In genomic region chr1:244761279-244761678, GRCh38 we compare ENCODE assay signal across 26 cellular contexts.
DNase-seq lines count a peak whose midpoint lies in the region; ATAC-seq and TF ChIP-seq lines count a peak whose summit lies in the region.
"Had no signal": no experiment of that assay in that cellular context is flagged by ENCODE, and none has a peak within 500 bp of the region (broad histone marks: within the 10 kb centered on the region; RNA-seq: fewer than 3 reads in every experiment).

No MANE protein-coding gene starts in this region.

- no peaks in the 10 kb centered on the region for H3K36me3 Mint-ChIP-seq in endodermal cell (ENCODE audit: low read depth)

- H3F3A ChIP-seq in GM23248 (ENCODE audit: insufficient read depth): no peaks in the 10 kb centered on the region

- H3K4me2 ChIP-seq in BLaER1 treated with 17β-estradiol and CSF1 and Interleukin-3, amounts not matched to agents 10 nM and 100 nM: peak overlapping the region; percentile 12 to 79 (median 64); a peak in 19 of 22 replicates
- H3K4me2 ChIP-seq in GM23248 (ENCODE audit: unreplicated experiment): no peak overlapping the region

- peaks cover 6% of the 10 kb centered on the region for H3K9me3 Mint-ChIP-seq in endodermal cell
- H3K9me3 Mint-ChIP-seq: T-helper 2 cell treated with Interferon-gamma antibody and Interleukin-4, amounts not matched to agents 5 μg/mL and 100 μg/mL, for 36 hours had no signal

- 0 out of 22 replicates have a peak overlapping the region, but pooled peaks of 1 of the 11 experiments have one; percentile 2 for H3K27ac ChIP-seq in BLaER1 treated with 17β-estradiol and CSF1 and Interleukin-3, amounts not matched to agents 10 nM and 100 nM
- no peak overlapping the region for H3K27ac ChIP-seq in GM23248
- no peak overlapping the region for H3K27ac ChIP-seq in endodermal cell (ENCODE audit: low read depth, low read length)
- no peak overlapping the region for H3K27ac ChIP-seq in heart left ventricle
- H3K27ac ChIP-seq: breast epithelium, coronary artery, SK-N-MC, stomach, tibial nerve had no signal

- intact Hi-C loops in heart left ventricle (cut with DNase I): no loop called here

- TF ChIP-seq POLR2A in heart left ventricle (IDR thresholded peaks at IDR 0.05): no peak

- H3K36me3 ChIP-seq in BLaER1 treated with 17β-estradiol and CSF1 and Interleukin-3, amounts not matched to agents 10 nM and 100 nM: no peaks in the 10 kb centered on the region
- H3K36me3 ChIP-seq in GM23248 (ENCODE audit: low read depth) (no peaks in the 10 kb centered on the region), endodermal cell (ENCODE audit: control insufficient read depth, insufficient read depth, low read length) (no peaks in the 10 kb centered on the region), heart left ventricle (no peaks in the 10 kb centered on the region)
- H3K36me3 ChIP-seq: breast epithelium, stomach, tibial nerve had no signal

- H3K9me2 ChIP-seq in GM23248 (ENCODE audit: insufficient read depth): no peaks in the 10 kb centered on the region

- H2AFZ ChIP-seq in GM23248: no peak overlapping the region

- no peak for ATAC-seq in heart left ventricle
- ATAC-seq: activated CD8-positive, alpha-beta T cell treated with anti-CD3 and anti-CD28 coated beads, Interleukin-2, amount 10 ng/mL, durations not matched to agents 7 days and 5 days had no signal

- H3K27me3 ChIP-seq in BLaER1 treated with 17β-estradiol and CSF1 and Interleukin-3, amounts not matched to agents 10 nM and 100 nM: peaks cover 0 to 3% (median 0%) of the 10 kb centered on the region in 11 experiments; a peak in 1 of 22 replicates
- H3K27me3 ChIP-seq in GM23248 (replicated peaks; ENCODE audit: insufficient read depth) (peaks cover 48% of the 10 kb centered on the region), endodermal cell (ENCODE audit: control insufficient read depth, insufficient read depth, low read length, poor library complexity, severe bottlenecking) (no peaks in the 10 kb centered on the region), heart left ventricle (no peaks in the 10 kb centered on the region)
- H3K27me3 ChIP-seq: breast epithelium, tibial nerve had no signal

- H3K4me3 Mint-ChIP-seq in endodermal cell: no peak overlapping the region
- H3K4me3 Mint-ChIP-seq: activated B cell treated with CpG ODN at 0.5 μM for 24 hours; activated CD8-positive, alpha-beta T cell treated with anti-CD3 and anti-CD28 coated beads, Interleukin-2, amount 10 ng/mL, durations not matched to agents 7 days and 5 days; activated naive CD4-positive, alpha-beta T cell treated with anti-CD3 and anti-CD28 coated beads for 36 hours; CD8-positive, alpha-beta memory T cell; T-helper 2 cell treated with Interferon-gamma antibody and Interleukin-4, amounts not matched to agents 5 μg/mL and 100 μg/mL, for 36 hours had no signal

- in situ Hi-C loops in GM23248 (cut with MboI): no loop called here

- peak overlapping the region in 2 of 10 experiments; percentile 5 to 40; a peak in 2 of 20 replicates for H3K4me3 ChIP-seq in BLaER1 treated with 17β-estradiol and CSF1 and Interleukin-3, amounts not matched to agents 10 nM and 100 nM
- H3K4me3 ChIP-seq in GM23248 (no peak overlapping the region), endodermal cell (ENCODE audit: low read length) (no peak overlapping the region), heart left ventricle (no peak overlapping the region)
- H3K4me3 ChIP-seq: breast epithelium, coronary artery, SK-N-MC, stomach, tibial nerve had no signal

- no peak for TF ChIP-seq CTCF in endodermal cell (conservative IDR thresholded peaks at IDR 0.05)
- TF ChIP-seq CTCF in heart left ventricle (IDR thresholded peaks at IDR 0.05): no peak

- H3K27me3 Mint-ChIP-seq in endodermal cell (ENCODE audit: insufficient read depth): no peaks in the 10 kb centered on the region

- WGBS in GM23248 (ENCODE audit: low coverage in 1 of 2, low lambda C conversion rate in 2 of 2, missing lambda C conversion rate in 2 of 2), 2 experiments: 61 to 66% methylated on average over 17 to 18 of the region's 18 CpGs
- 79 to 82% methylated on average over 4 to 18 of the region's 18 CpGs for WGBS in endodermal cell (ENCODE audit: insufficient coverage in 1 of 2, insufficient read length in 1 of 2), 2 experiments
- 74 to 82% (median 76%) methylated on average over 17 to 18 of the region's 18 CpGs for WGBS in heart left ventricle, 4 donors

- peaks cover 5 to 13% (median 10%) of the 10 kb centered on the region in 11 experiments; a peak in 13 of 22 replicates for H3K9me3 ChIP-seq in BLaER1 treated with 17β-estradiol and CSF1 and Interleukin-3, amounts not matched to agents 10 nM and 100 nM (replicated peaks in 1 of 11)
- no peaks in the 10 kb centered on the region for H3K9me3 ChIP-seq in GM23248 (ENCODE audit: low read depth)
- H3K9me3 ChIP-seq in endodermal cell (ENCODE audit: control insufficient read depth, low read length): no peaks in the 10 kb centered on the region
- peaks cover 0 to 6% (median 0%) of the 10 kb centered on the region in 12 donors for H3K9me3 ChIP-seq in heart left ventricle
- H3K9me3 ChIP-seq: breast epithelium, stomach had no signal

- H4K20me1 ChIP-seq in BLaER1 treated with 17β-estradiol and CSF1 and Interleukin-3, amounts not matched to agents 10 nM and 100 nM: no peaks in the 10 kb centered on the region
- no peaks in the 10 kb centered on the region for H4K20me1 ChIP-seq in GM23248 (ENCODE audit: insufficient read depth)

- H3K4me1 ChIP-seq in BLaER1 treated with 17β-estradiol and CSF1 and Interleukin-3, amounts not matched to agents 10 nM and 100 nM: peaks cover 9 to 42% (median 26%) of the 10 kb centered on the region in 10 experiments; a peak in 17 of 20 replicates
- H3K4me1 ChIP-seq in GM23248 (ENCODE audit: insufficient read depth): peaks cover 6% of the 10 kb centered on the region; the same call in 1 of the 2 replicates
- no peaks in the 10 kb centered on the region for H3K4me1 ChIP-seq in endodermal cell (ENCODE audit: control insufficient read depth, insufficient read depth, low read length)
- no peaks in the 10 kb centered on the region for H3K4me1 ChIP-seq in heart left ventricle
- H3K4me1 ChIP-seq: breast epithelium, tibial nerve had no signal

- no peak overlapping the region for H3K27ac Mint-ChIP-seq in endodermal cell
- H3K27ac Mint-ChIP-seq: activated B cell treated with CpG ODN at 0.5 μM for 24 hours; activated CD8-positive, alpha-beta T cell treated with anti-CD3 and anti-CD28 coated beads, Interleukin-2, amount 10 ng/mL, durations not matched to agents 7 days and 5 days; activated naive CD4-positive, alpha-beta T cell treated with anti-CD3 and anti-CD28 coated beads for 36 hours; CD8-positive, alpha-beta memory T cell; T-helper 2 cell treated with Interferon-gamma antibody and Interleukin-4, amounts not matched to agents 5 μg/mL and 100 μg/mL, for 36 hours had no signal

- H3K79me2 ChIP-seq in GM23248 (ENCODE audit: insufficient read depth): no peaks in the 10 kb centered on the region

- H3K9ac ChIP-seq in BLaER1 treated with 17β-estradiol and CSF1 and Interleukin-3, amounts not matched to agents 10 nM and 100 nM: peak overlapping the region in 2 of 11 experiments; percentile 14 to 27; a peak in 1 of 22 replicates
- H3K9ac ChIP-seq in GM23248 (no peak overlapping the region), endodermal cell (ENCODE audit: extremely low read depth, low read length, poor library complexity, severe bottlenecking) (no peak overlapping the region)

- DNase-seq in GM23248 (peak; percentile 27), NCI-H2227 treated with DMSO at 0.1 percent for 48 hours (lab: John Stamatoyannopoulos, UW) (peak; percentile 67), endodermal cell (peak; percentile 65), heart left ventricle (no peak)
- no peak for DNase-seq in stimulated activated CD4-positive, alpha-beta T cell treated with anti-CD3 and anti-CD28 coated beads, Interleukin-15, amount 100 ng/mL, for 24 hours
- no peak for DNase-seq in effector CD8-positive, alpha-beta T cell (lab: John Stamatoyannopoulos, UW)
- no peak for DNase-seq in central memory CD4-positive, alpha-beta T cell
- DNase-seq: activated B cell treated with CpG ODN at 0.5 μM for 24 hours; activated CD8-positive, alpha-beta T cell treated with anti-CD3 and anti-CD28 coated beads, Interleukin-2, amount 10 ng/mL, durations not matched to agents 7 days and 5 days; activated naive CD4-positive, alpha-beta T cell treated with anti-CD3 and anti-CD28 coated beads for 36 hours; activated T-cell treated with anti-CD3 and anti-CD28 coated beads, Interleukin-2, amount 50 U/mL, for 1 hour; amniotic stem cell; CD8-positive, alpha-beta memory T cell; DND-41; IMR-90; mesenchymal stem cell; NCI-H1694; NCI-H446 treated with DMSO at 0.1 percent for 48 hours; retina; stomach had no signal

- peaks cover 11% of the 10 kb centered on the region for H3K4me1 Mint-ChIP-seq in endodermal cell
- H3K4me1 Mint-ChIP-seq: CD8-positive, alpha-beta memory T cell had no signal

Comparison
In these comparisons a context has a peak if more than half of its experiments do, and no peak if none do; other contexts are left out.
1. DNase-seq: peak in GM23248 (single experiment), NCI-H2227 treated with DMSO at 0.1 percent for 48 hours (single experiment) and endodermal cell (single experiment); none in stimulated activated CD4-positive, alpha-beta T cell treated with anti-CD3 and anti-CD28 coated beads, Interleukin-15, amount 100 ng/mL, for 24 hours (single experiment), effector CD8-positive, alpha-beta T cell (single experiment), central memory CD4-positive, alpha-beta T cell (single experiment) and heart left ventricle (0 of 5).